Comparison of ENCODE assay signal across 1 cellular context in genomic region chr12:53299454-53300180, GRCh38.
TF ChIP-seq lines count a peak whose summit lies in the region.

Gene MYG1 (plus strand): TSS chr12:53299695. CDS start chr12:53299738, 43 bp downstream.

TF ChIP-seq in HEK293, 187 proteins besides CTCF, POLR2A, EP300 and RAD21 (continued from another document):
- TF ChIP-seq, protein P1, sequence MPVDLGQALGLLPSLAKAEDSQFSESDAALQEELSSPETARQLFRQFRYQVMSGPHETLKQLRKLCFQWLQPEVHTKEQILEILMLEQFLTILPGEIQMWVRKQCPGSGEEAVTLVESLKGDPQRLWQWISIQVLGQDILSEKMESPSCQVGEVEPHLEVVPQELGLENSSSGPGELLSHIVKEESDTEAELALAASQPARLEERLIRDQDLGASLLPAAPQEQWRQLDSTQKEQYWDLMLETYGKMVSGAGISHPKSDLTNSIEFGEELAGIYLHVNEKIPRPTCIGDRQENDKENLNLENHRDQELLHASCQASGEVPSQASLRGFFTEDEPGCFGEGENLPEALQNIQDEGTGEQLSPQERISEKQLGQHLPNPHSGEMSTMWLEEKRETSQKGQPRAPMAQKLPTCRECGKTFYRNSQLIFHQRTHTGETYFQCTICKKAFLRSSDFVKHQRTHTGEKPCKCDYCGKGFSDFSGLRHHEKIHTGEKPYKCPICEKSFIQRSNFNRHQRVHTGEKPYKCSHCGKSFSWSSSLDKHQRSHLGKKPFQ (tag by site-specific recombination; IDR thresholded peaks at IDR 0.05), result no peak
- no peak for TF ChIP-seq ZNF510 (tag by site-specific recombination; IDR thresholded peaks at IDR 0.05; ENCODE audit: insufficient replicate concordance)
- no peak for TF ChIP-seq ZSCAN18 (tag by site-specific recombination; IDR thresholded peaks at IDR 0.05)
- TF ChIP-seq KLF16 (tag by site-specific recombination; IDR thresholded peaks at IDR 0.05), result peak; percentile 87
- 0 out of 2 replicates have a peak, but pooled peaks have one; percentile 23 for TF ChIP-seq REPIN1 (tag by site-specific recombination; IDR thresholded peaks at IDR 0.05; ENCODE audit: low read depth)
- 0 out of 2 replicates have a peak, but pooled peaks have one; percentile 18 for TF ChIP-seq ZNF10 (tag by site-specific recombination; IDR thresholded peaks at IDR 0.05)
- TF ChIP-seq ZNF23 (tag by site-specific recombination; IDR thresholded peaks at IDR 0.05; ENCODE audit: borderline replicate concordance), result no peak
- TF ChIP-seq ZNF341 (tag by site-specific recombination; IDR thresholded peaks at IDR 0.05; ENCODE audit: low read depth), result peak; percentile 73
- peak; percentile 75; the same call in 1 of the 2 replicates for TF ChIP-seq ZNF561 (tag by site-specific recombination; IDR thresholded peaks at IDR 0.05; ENCODE audit: borderline replicate concordance)
- TF ChIP-seq ZFP37 (tag by site-specific recombination; IDR thresholded peaks at IDR 0.05), result peak; percentile 91; the same call in 1 of the 2 replicates
- TF ChIP-seq, protein P2, sequence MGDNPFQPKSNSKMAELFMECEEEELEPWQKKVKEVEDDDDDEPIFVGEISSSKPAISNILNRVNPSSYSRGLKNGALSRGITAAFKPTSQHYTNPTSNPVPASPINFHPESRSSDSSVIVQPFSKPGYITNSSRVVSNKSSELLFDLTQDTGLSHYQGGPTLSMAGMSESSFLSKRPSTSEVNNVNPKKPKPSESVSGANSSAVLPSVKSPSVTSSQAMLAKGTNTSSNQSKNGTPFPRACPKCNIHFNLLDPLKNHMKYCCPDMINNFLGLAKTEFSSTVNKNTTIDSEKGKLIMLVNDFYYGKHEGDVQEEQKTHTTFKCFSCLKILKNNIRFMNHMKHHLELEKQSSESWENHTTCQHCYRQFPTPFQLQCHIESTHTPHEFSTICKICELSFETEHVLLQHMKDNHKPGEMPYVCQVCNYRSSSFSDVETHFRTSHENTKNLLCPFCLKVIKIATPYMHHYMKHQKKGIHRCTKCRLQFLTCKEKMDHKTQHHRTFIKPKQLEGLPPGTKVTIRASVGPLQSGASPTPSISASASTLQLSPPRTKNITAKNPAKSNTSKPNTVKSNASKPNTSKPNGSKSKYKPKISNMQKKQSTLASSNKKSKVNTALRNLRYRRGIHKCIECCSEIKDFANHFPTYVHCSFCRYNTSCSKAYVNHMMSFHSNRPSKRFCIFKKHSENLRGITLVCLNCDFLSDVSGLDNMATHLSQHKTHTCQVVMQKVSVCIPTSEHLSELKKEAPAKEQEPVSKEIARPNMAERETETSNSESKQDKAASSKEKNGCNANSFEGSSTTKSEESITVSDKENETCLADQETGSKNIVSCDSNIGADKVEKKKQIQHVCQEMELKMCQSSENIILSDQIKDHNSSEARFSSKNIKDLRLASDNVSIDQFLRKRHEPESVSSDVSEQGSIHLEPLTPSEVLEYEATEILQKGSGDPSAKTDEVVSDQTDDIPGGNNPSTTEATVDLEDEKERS (tag by site-specific recombination; IDR thresholded peaks at IDR 0.05), result no peak
- peak; percentile 84 for TF ChIP-seq ZNF335 (tag by site-specific recombination; conservative IDR thresholded peaks at IDR 0.05)
- no peak for TF ChIP-seq BCL6B (tag by site-specific recombination; IDR thresholded peaks at IDR 0.05)
- TF ChIP-seq ZNF26 (tag by site-specific recombination; IDR thresholded peaks at IDR 0.05), result no peak
- peak; percentile 76 for TF ChIP-seq SP7 (tag by site-specific recombination; IDR thresholded peaks at IDR 0.05)
- TF ChIP-seq ZNF239 (tag by site-specific recombination; IDR thresholded peaks at IDR 0.05), result no peak
- TF ChIP-seq ZBTB48 (tag by site-specific recombination; IDR thresholded peaks at IDR 0.05), result peak; percentile 81
- TF ChIP-seq MYNN (tag by site-specific recombination; IDR thresholded peaks at IDR 0.05; ENCODE audit: borderline replicate concordance), result peak; percentile 90
- 0 out of 2 replicates have a peak, but pooled peaks have one; percentile 10 for TF ChIP-seq ZNF423 (tag by site-specific recombination; IDR thresholded peaks at IDR 0.05)
- TF ChIP-seq, protein P3, sequence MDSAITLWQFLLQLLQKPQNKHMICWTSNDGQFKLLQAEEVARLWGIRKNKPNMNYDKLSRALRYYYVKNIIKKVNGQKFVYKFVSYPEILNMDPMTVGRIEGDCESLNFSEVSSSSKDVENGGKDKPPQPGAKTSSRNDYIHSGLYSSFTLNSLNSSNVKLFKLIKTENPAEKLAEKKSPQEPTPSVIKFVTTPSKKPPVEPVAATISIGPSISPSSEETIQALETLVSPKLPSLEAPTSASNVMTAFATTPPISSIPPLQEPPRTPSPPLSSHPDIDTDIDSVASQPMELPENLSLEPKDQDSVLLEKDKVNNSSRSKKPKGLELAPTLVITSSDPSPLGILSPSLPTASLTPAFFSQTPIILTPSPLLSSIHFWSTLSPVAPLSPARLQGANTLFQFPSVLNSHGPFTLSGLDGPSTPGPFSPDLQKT (IDR thresholded peaks at IDR 0.05; ENCODE audit: borderline replicate concordance, low read depth, low read length), result 0 out of 2 replicates have a peak, but pooled peaks have one; percentile 22
- 0 out of 2 replicates have a peak, but pooled peaks have one; percentile 13 for TF ChIP-seq HIC1 (tag by site-specific recombination; IDR thresholded peaks at IDR 0.05)
- peak; percentile 52; the same call in 1 of the 2 replicates for TF ChIP-seq IKZF3 (tag by site-specific recombination; IDR thresholded peaks at IDR 0.05)
- TF ChIP-seq ZNF621 (tag by site-specific recombination; IDR thresholded peaks at IDR 0.05), result no peak
- peak; percentile 60; the same call in 1 of the 2 replicates for TF ChIP-seq ZSCAN30 (tag by site-specific recombination; IDR thresholded peaks at IDR 0.05)
- TF ChIP-seq ZNF324 (tag by site-specific recombination; IDR thresholded peaks at IDR 0.05), result peak; percentile 72
- TF ChIP-seq ZNF610 (tag by site-specific recombination; IDR thresholded peaks at IDR 0.05; ENCODE audit: borderline replicate concordance), result peak; percentile 75
TF ChIP-seq in HEK293: peak in this region for 68.
